Comparison of ENCODE assay signal across 8 cellular contexts in genomic region chr18:55321268-55322175, GRCh38.
DNase-seq lines count a peak whose midpoint lies in the region; ATAC-seq and TF ChIP-seq lines count a peak whose summit lies in the region.

No MANE protein-coding gene starts in this region.

- BruUV-seq in PC-3 (replicated peaks; lab: Mats Ljungman, UMichigan): TSS peak; percentile 73
- BruUV-seq in MCF 10A (replicated peaks; lab: Mats Ljungman, UMichigan): TSS peak; percentile 75

- no peaks in the 10 kb centered on the region for H3K27me3 ChIP-seq in PC-3 (ENCODE audit: low read length)
- no peaks in the 10 kb centered on the region for H3K27me3 ChIP-seq in gastrocnemius medialis

- peak overlapping the region; percentile 84 for H2AFZ ChIP-seq in PC-3 (ENCODE audit: low read length)

- no peaks in the 10 kb centered on the region for H3K36me3 Mint-ChIP-seq in MCF 10A (ENCODE audit: insufficient read depth, unreplicated experiment)

- no peaks in the 10 kb centered on the region for H4K20me1 ChIP-seq in PC-3 (ENCODE audit: low read length)

- CTCF ChIA-PET in PC-3 (lab: Charles Lee) (interaction anchor here (0.6 to 1.9 kb wide), 3 partner anchors 87 to 302 kb away, joined by 3 to 23 read pairs (median 10); no protein-coding TSS in a partner anchor), MCF 10A (lab: Yijun Ruan, JAX) (interaction anchor here (0.6 to 0.8 kb wide), 7 partner anchors 28 to 1250 kb away, joined by 3 to 9 read pairs (median 4); no protein-coding TSS in a partner anchor)

- DNase-seq in EH (ENCODE audit: low read depth): peak; percentile 91
- peak; percentile 59 for DNase-seq in HK-2 (ENCODE audit: unreplicated experiment)
- DNase-seq in PC-3: peak; percentile 80
- peak; percentile 75 for DNase-seq in MCF 10A (ENCODE audit: unreplicated experiment)
- DNase-seq in iPS-NIHi11 (ENCODE audit: low spot score): peak; percentile 72
- peak; percentile 84 to 89 for DNase-seq in gastrocnemius medialis
- DNase-seq in AML-193 (lab: John Stamatoyannopoulos, UW): no peak

- peak overlapping the region; percentile 83 for H3K4me3 Mint-ChIP-seq in MCF 10A (ENCODE audit: unreplicated experiment)

- H3K27me3 Mint-ChIP-seq in MCF 10A (ENCODE audit: insufficient read depth, unreplicated experiment): no peaks in the 10 kb centered on the region

- no peaks in the 10 kb centered on the region for H3F3A ChIP-seq in PC-3 (ENCODE audit: low read length, unreplicated experiment)

- H3K9me3 Mint-ChIP-seq in MCF 10A (ENCODE audit: unreplicated experiment): no peaks in the 10 kb centered on the region

- peak overlapping the region; percentile 73 for H3K4me3 ChIP-seq in PC-3 (ENCODE audit: low read length)
- peak overlapping the region; percentile 57 to 82 (median 73) for H3K4me3 ChIP-seq in gastrocnemius medialis

- H3K79me2 ChIP-seq in PC-3 (ENCODE audit: low read length): no peaks in the 10 kb centered on the region

- H3K4me2 ChIP-seq in PC-3 (ENCODE audit: low read length): peak overlapping the region; percentile 81

- intact Hi-C loops in PC-3 (cut with micrococcal nuclease) (loop anchor here (1.0 to 10.0 kb wide), 4 partner anchors 70 to 319 kb away; no protein-coding TSS in a partner anchor), MCF 10A (cut with micrococcal nuclease) (loop anchor here (10.0 kb wide), 1 partner anchor 87 kb away; no protein-coding TSS in a partner anchor), gastrocnemius medialis (cut with DNase I; ENCODE audit: low total_unique reads) (loop anchor here (1.0 to 5.0 kb wide), 6 partner anchors 69 to 461 kb away; partner anchors contain the start of gene TCF4)

- H3K27ac Mint-ChIP-seq in MCF 10A (ENCODE audit: low read depth, unreplicated experiment): peak overlapping the region; percentile 47

- POLR2A ChIA-PET in PC-3 (lab: Charles Lee; ENCODE audit: unreplicated experiment) (no interaction called here), MCF 10A (lab: Yijun Ruan, JAX) (interaction anchor here (0.7 kb wide), 1 partner anchor 13 kb away, joined by 4 read pairs; no protein-coding TSS in a partner anchor)

- H3K36me3 ChIP-seq in PC-3 (ENCODE audit: low read depth, low read length) (no peaks in the 10 kb centered on the region), gastrocnemius medialis (no peaks in the 10 kb centered on the region)

- peak in 1 of 2 donors; percentile 39 for TF ChIP-seq POLR2A in gastrocnemius medialis (IDR thresholded peaks at IDR 0.05)

- ATAC-seq in GM21360 (IDR thresholded peaks at IDR 0.05; ENCODE audit: unreplicated experiment) (peak; percentile 54), PC-3 (peak; percentile 86), gastrocnemius medialis (peak; percentile 83)

- peak overlapping the region; percentile 70 for H3K9ac ChIP-seq in PC-3 (ENCODE audit: low read length)

- no peaks in the 10 kb centered on the region for H3K9me2 ChIP-seq in PC-3 (replicated peaks; ENCODE audit: low read length)

- TF ChIP-seq CTCF in PC-3 (conservative IDR thresholded peaks at IDR 0.05; ENCODE audit: low read depth, low read length): no peak
- no peak for TF ChIP-seq CTCF in MCF 10A (IDR thresholded peaks at IDR 0.05; ENCODE audit: unreplicated experiment)
- no peak for TF ChIP-seq CTCF in gastrocnemius medialis (IDR thresholded peaks at IDR 0.05 in 4 of 5, conservative IDR thresholded peaks at IDR 0.05 in 1 of 5)

- H3K4me1 ChIP-seq in PC-3 (ENCODE audit: insufficient read depth, low read length) (peaks cover 4% of the 10 kb centered on the region; the same call in 1 of the 2 replicates), gastrocnemius medialis (peaks cover 54 to 58% of the 10 kb centered on the region in 2 donors)

- H3K4me1 Mint-ChIP-seq in MCF 10A (ENCODE audit: insufficient read depth, unreplicated experiment): peaks cover 5% of the 10 kb centered on the region

- in situ Hi-C loops in gastrocnemius medialis (cut with MboI; ENCODE audit: low sequenced_read_pairs in 4 of 4): loop anchor here (5.0 to 25.0 kb wide), 6 partner anchors 74 to 263 kb away; partner anchors contain the start of gene TCF4 (in 3 of the 4)

- no peaks in the 10 kb centered on the region for H3K9me3 ChIP-seq in PC-3 (ENCODE audit: low read length)
- no peaks in the 10 kb centered on the region for H3K9me3 ChIP-seq in gastrocnemius medialis

- H3K27ac ChIP-seq in PC-3 (ENCODE audit: low read length) (peak overlapping the region; percentile 8), gastrocnemius medialis (peak overlapping the region; percentile 93 to 95 (median 94))

Comparison
In these comparisons a context has a peak if more than half of its experiments do, and no peak if none do; other contexts are left out.
1. DNase-seq: peak in EH (single experiment), HK-2 (single experiment), PC-3 (single experiment), MCF 10A (single experiment), iPS-NIHi11 (single experiment) and gastrocnemius medialis (2 of 2); none in AML-193 (0 of 2).
2. Peak in every context shown above with its lines, with median percentiles within 50 percentile points of each other: ATAC-seq.